1 cellular context compared by ENCODE assay signal in genomic region chr16:31397701-31398100, GRCh38.
TF ChIP-seq lines count a peak whose summit lies in the region.

No MANE protein-coding gene starts in this region.

TF ChIP-seq in HepG2, 621 proteins besides CTCF, POLR2A, EP300 and RAD21:
- TF ChIP-seq ZNF687 (CRISPR knock-in tag; IDR thresholded peaks at IDR 0.05) (0 out of 2 replicates have a peak, but pooled peaks have one; percentile 12), MXD1 (CRISPR knock-in tag; IDR thresholded peaks at IDR 0.05) (no peak)
